ENCODE assay signal across 28 cellular contexts in the genomic region with DNA sequence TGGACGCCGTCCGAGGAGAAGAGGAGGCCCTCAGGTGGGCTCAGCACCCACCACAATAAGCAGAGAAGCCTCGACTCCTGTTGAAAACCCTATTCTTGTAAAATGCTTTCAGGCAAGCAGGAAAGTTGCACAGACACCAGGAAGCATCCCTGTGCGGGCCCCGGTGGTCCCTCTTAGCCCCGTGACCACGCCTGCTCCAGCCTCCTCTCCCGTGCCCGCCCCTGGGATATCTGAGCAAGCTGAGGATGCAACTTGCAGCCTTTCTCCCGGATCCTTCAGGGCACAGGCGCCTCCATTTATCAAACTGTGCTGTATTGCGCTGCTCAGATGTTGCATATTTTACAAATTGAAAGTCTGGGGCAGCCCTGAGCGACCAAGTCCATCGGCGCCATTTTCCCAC.
DNase-seq lines count a peak whose midpoint lies in the region; ATAC-seq and TF ChIP-seq lines count a peak whose summit lies in the region.
"Had no signal": no experiment of that assay in that cellular context is flagged by ENCODE, and none has a peak within 500 bp of the region (broad histone marks: within the 10 kb centered on the region; RNA-seq: fewer than 3 reads in every experiment).

No MANE protein-coding gene starts in this region.

- WGBS in endodermal cell (ENCODE audit: insufficient coverage in 1 of 2, insufficient read length in 1 of 2), 2 experiments: 95% methylated on average over 8 to 16 of the region's 16 CpGs
- 91 to 94% (median 94%) methylated on average over 16 of the region's 16 CpGs for WGBS in ovary, 3 donors

- DNase-seq in Right ventricle myocardium superior: peak; percentile 24
- DNase-seq in cardiac septum (ENCODE audit: low spot score): no peak
- DNase-seq in endodermal cell: peak; percentile 20
- DNase-seq in ovary: peak in 3 of 5 donors; percentile 1 to 5 (median 1)
- DNase-seq in upper lobe of right lung: peak; percentile 53
- DNase-seq in activated CD4-positive, CD25-positive, alpha-beta regulatory T cell treated with anti-CD3 and anti-CD28 coated beads, Interleukin-2, amount 50 U/mL, for 72 hours: no peak
- no peak for DNase-seq in D341Med (ENCODE audit: low spot score)
- DNase-seq: activated CD4-positive, alpha-beta T cell treated with anti-CD3 and anti-CD28 coated beads for 1 hour; activated CD8-positive, alpha-beta T cell treated with anti-CD3 and anti-CD28 coated beads for 36 hours; CD8-positive, alpha-beta memory T cell; DMS 273 treated with DMSO at 0.1 percent for 48 hours; esophagus squamous epithelium; foreskin keratinocyte; GOT3; HFFc6; MV-4-11; NCI-H1436; NCI-H2081 treated with DMSO at 0.1 percent for 48 hours; NCI-H226; NCI-H526 treated with DMSO at 0.1 percent for 48 hours; NK-92 treated with Interleukin-12 subunit alpha and Interleukin-12 subunit beta, amount 100 ng/mL, for 24 hours; SHP77; stimulated activated naive CD4-positive, alpha-beta T cell treated with Interleukin-2 at 50 U/mL for 16 hours; T-helper 2 cell had no signal

- H3K27ac ChIP-seq in endodermal cell (ENCODE audit: low read depth, low read length) (no peak overlapping the region), ovary (no peak overlapping the region), upper lobe of right lung (no peak overlapping the region)
- H3K27ac ChIP-seq: esophagus squamous epithelium, foreskin keratinocyte, prostate gland, thoracic aorta had no signal

- H3K27me3 Mint-ChIP-seq in endodermal cell (ENCODE audit: insufficient read depth): no peaks in the 10 kb centered on the region

- H3K27ac Mint-ChIP-seq in endodermal cell: no peak overlapping the region
- H3K27ac Mint-ChIP-seq: activated CD8-positive, alpha-beta T cell treated with anti-CD3 and anti-CD28 coated beads for 36 hours; CD8-positive, alpha-beta memory T cell; HFFc6; IgD-negative memory B cell; memory B cell had no signal

- no peaks in the 10 kb centered on the region for H3K4me1 Mint-ChIP-seq in endodermal cell
- H3K4me1 Mint-ChIP-seq: CD8-positive, alpha-beta memory T cell; IgD-negative memory B cell; memory B cell had no signal

- H3K9me3 ChIP-seq in endodermal cell (ENCODE audit: control insufficient read depth, low read length) (no peaks in the 10 kb centered on the region), ovary (no peaks in the 10 kb centered on the region), upper lobe of right lung (no peaks in the 10 kb centered on the region)
- H3K9me3 ChIP-seq: prostate gland, thoracic aorta had no signal

- no peak for TF ChIP-seq EP300 in ovary (IDR thresholded peaks at IDR 0.05)

- no peak for TF ChIP-seq POLR2A in ovary (IDR thresholded peaks at IDR 0.05)

- H3K9me3 Mint-ChIP-seq in endodermal cell: peaks cover 11% of the 10 kb centered on the region
- H3K9me3 Mint-ChIP-seq: activated CD8-positive, alpha-beta T cell treated with anti-CD3 and anti-CD28 coated beads for 36 hours; CD8-positive, alpha-beta memory T cell had no signal

- no peaks in the 10 kb centered on the region for H3K27me3 ChIP-seq in endodermal cell (ENCODE audit: control insufficient read depth, insufficient read depth, low read length, poor library complexity, severe bottlenecking)
- H3K27me3 ChIP-seq in ovary: no peaks in the 10 kb centered on the region
- H3K27me3 ChIP-seq in upper lobe of right lung: peaks cover 9% of the 10 kb centered on the region
- H3K27me3 ChIP-seq: foreskin keratinocyte had no signal

- intact Hi-C loops in Right ventricle myocardium superior (cut with DNase I) (no loop called here), cardiac septum (cut with DNase I) (no loop called here), ovary (cut with DNase I) (no loop called here), upper lobe of right lung (cut with DNase I) (no loop called here)

- H3K4me3 ChIP-seq in endodermal cell (ENCODE audit: low read length) (no peak overlapping the region), ovary (no peak overlapping the region), upper lobe of right lung (no peak overlapping the region)
- H3K4me3 ChIP-seq: esophagus squamous epithelium, prostate gland, thoracic aorta had no signal

- no peak overlapping the region for H3K9ac ChIP-seq in endodermal cell (ENCODE audit: extremely low read depth, low read length, poor library complexity, severe bottlenecking)

- H3K36me3 Mint-ChIP-seq in endodermal cell (ENCODE audit: low read depth): no peaks in the 10 kb centered on the region
- H3K36me3 Mint-ChIP-seq: CD8-positive, alpha-beta memory T cell; IgD-negative memory B cell; memory B cell had no signal

- no peaks in the 10 kb centered on the region for H3K36me3 ChIP-seq in endodermal cell (ENCODE audit: control insufficient read depth, insufficient read depth, low read length)
- H3K36me3 ChIP-seq in ovary: no peaks in the 10 kb centered on the region
- H3K36me3 ChIP-seq in upper lobe of right lung: no peaks in the 10 kb centered on the region
- H3K36me3 ChIP-seq: esophagus squamous epithelium, prostate gland, thoracic aorta had no signal

- no peak overlapping the region for H3K4me3 Mint-ChIP-seq in endodermal cell
- H3K4me3 Mint-ChIP-seq: activated CD8-positive, alpha-beta T cell treated with anti-CD3 and anti-CD28 coated beads for 36 hours; CD8-positive, alpha-beta memory T cell; HFFc6; IgD-negative memory B cell; memory B cell had no signal

- H3K4me1 ChIP-seq in endodermal cell (ENCODE audit: control insufficient read depth, insufficient read depth, low read length) (no peaks in the 10 kb centered on the region), ovary (ENCODE audit: insufficient read depth) (no peaks in the 10 kb centered on the region), upper lobe of right lung (no peaks in the 10 kb centered on the region)
- H3K4me1 ChIP-seq: esophagus squamous epithelium, foreskin keratinocyte, prostate gland had no signal

- ATAC-seq in Right ventricle myocardium superior (ENCODE audit: poor library complexity) (no peak), upper lobe of right lung (no peak)
- ATAC-seq: activated CD8-positive, alpha-beta T cell treated with anti-CD3 and anti-CD28 coated beads for 36 hours; foreskin keratinocyte had no signal

- TF ChIP-seq CTCF in endodermal cell (conservative IDR thresholded peaks at IDR 0.05) (no peak), ovary (IDR thresholded peaks at IDR 0.05) (no peak), upper lobe of right lung (IDR thresholded peaks at IDR 0.05) (no peak)

Comparison
In these comparisons a context has a peak if more than half of its experiments do, and no peak if none do; other contexts are left out.
1. DNase-seq: peak in Right ventricle myocardium superior (single experiment), endodermal cell (single experiment), ovary (3 of 5) and upper lobe of right lung (single experiment); none in cardiac septum (single experiment), activated CD4-positive, CD25-positive, alpha-beta regulatory T cell treated with anti-CD3 and anti-CD28 coated beads, Interleukin-2, amount 50 U/mL, for 72 hours (single experiment) and D341Med (single experiment).